ENCODE assay signal across 8 cellular contexts in genomic region chr14:44961730-44962572, GRCh38. TPM values are rescaled to one million over a fixed set of nuclear protein-coding genes. Genes with fewer than 3 reads are reported as not detected.
DNase-seq lines count a peak whose midpoint lies in the region; ATAC-seq and TF ChIP-seq lines count a peak whose summit lies in the region.

Gene KLHL28, minus strand, starts transcription at chr14:44961947. Its CDS starts 16,019 bp downstream, at chr14:44945928.
Gene TOGARAM1, plus strand, starts transcription at chr14:44962190. Its CDS starts 232 bp downstream, at chr14:44962422.

- TF ChIP-seq POLR2A in ovary (IDR thresholded peaks at IDR 0.05) = peak; percentile 79
- peak; percentile 65 to 95 for TF ChIP-seq POLR2A in thyroid gland (IDR thresholded peaks at IDR 0.05)

- peak within 1 kb of the TSS; percentile 64 for H3K27ac Mint-ChIP-seq in activated naive CD8-positive, alpha-beta T cell

- peak; percentile 87 for DNase-seq in GM10266 (ENCODE audit: extremely low spot score)
- peak; percentile 100 for DNase-seq in NCI-H1092 treated with DMSO at 0.1 percent for 48 hours (lab: John Stamatoyannopoulos, UW)
- DNase-seq in Right ventricle myocardium inferior (ENCODE audit: missing footprints) = peak; percentile 97
- peak; percentile 96 to 99 (median 97) for DNase-seq in ovary
- DNase-seq in thyroid gland = peak; percentile 99

- H3K4me1 Mint-ChIP-seq in activated naive CD8-positive, alpha-beta T cell (ENCODE audit: low read depth) = peaks cover 46% of the 10 kb centered on the region

- no peaks in the 10 kb centered on the region for H3K27me3 ChIP-seq in ovary
- H3K27me3 ChIP-seq in thyroid gland = no peaks in the 10 kb centered on the region

- no peaks in the 10 kb centered on the region for H3K36me3 ChIP-seq in ovary
- H3K36me3 ChIP-seq in thyroid gland = no peaks in the 10 kb centered on the region

- intact Hi-C loops in Right ventricle myocardium inferior (cut with DNase I) = loop anchor here (1.0 to 5.0 kb wide), 4 partner anchors 50 to 172 kb away; partner anchors contain the start of genes FKBP3 and PRPF39
- intact Hi-C loops in ovary (cut with DNase I) = loop anchor here in 1 of 4 donors (2.0 to 5.0 kb wide), 2 partner anchors 123 to 175 kb away; partner anchors contain the start of genes FANCM and PRPF39
- intact Hi-C loops in thyroid gland (cut with DNase I) = loop anchor here (5.0 kb wide), 1 partner anchor 170 kb away; the partner anchor contains the start of gene FKBP3

- ATAC-seq in HG02623 (IDR thresholded peaks at IDR 0.05; ENCODE audit: unreplicated experiment) (peak; percentile 88), SK-N-SH treated with all-trans-retinoic acid at 6 μM for 48 hours (peak; percentile 89), Right ventricle myocardium inferior (peak; percentile 98)

- WGBS in ovary, 3 donors = 0 to 1% (median 1%) methylated on average over 42 of the region's 42 CpGs
- WGBS in thyroid gland, 2 donors = 0 to 1% methylated on average over 36 to 42 of the region's 42 CpGs

- no peaks in the 10 kb centered on the region for H3K27me3 Mint-ChIP-seq in activated naive CD8-positive, alpha-beta T cell

- peaks cover 21% of the 10 kb centered on the region for H3K36me3 Mint-ChIP-seq in activated naive CD8-positive, alpha-beta T cell

- peak; percentile 37 for TF ChIP-seq EP300 in ovary (IDR thresholded peaks at IDR 0.05)

- peaks cover 14% of the 10 kb centered on the region for H3K9me3 Mint-ChIP-seq in activated naive CD8-positive, alpha-beta T cell (ENCODE audit: low read depth)

- H3K4me3 ChIP-seq in ovary = peak within 1 kb of the TSS; percentile 90
- peak within 1 kb of the TSS; percentile 63 to 86 (median 83) for H3K4me3 ChIP-seq in thyroid gland (replicated peaks in 1 of 3)

- peaks cover 8% of the 10 kb centered on the region for H3K4me1 ChIP-seq in ovary (ENCODE audit: insufficient read depth)
- H3K4me1 ChIP-seq in thyroid gland = peaks cover 19 to 43% of the 10 kb centered on the region in 2 donors

- H3K9me3 ChIP-seq in ovary (no peaks in the 10 kb centered on the region), thyroid gland (no peaks in the 10 kb centered on the region)

- H3K27ac ChIP-seq in ovary (peak within 1 kb of the TSS; percentile 51 to 88), thyroid gland (peak within 1 kb of the TSS; percentile 80 to 87 (median 80))

- TF ChIP-seq CTCF in GM10266 (IDR thresholded peaks at IDR 0.05; ENCODE audit: control insufficient read depth, insufficient read depth, low read depth, missing control alignments) (no peak), ovary (IDR thresholded peaks at IDR 0.05) (no peak), thyroid gland (IDR thresholded peaks at IDR 0.05) (no peak)

- H3K4me3 Mint-ChIP-seq in activated naive CD8-positive, alpha-beta T cell = no peak within 1 kb of the TSS

TF ChIP-seq in SK-N-SH treated with all-trans-retinoic acid at 6 μM for 48 hours, 23 proteins besides CTCF, POLR2A, EP300 and RAD21:
- TF ChIP-seq PATZ1 (CRISPR knock-in tag; IDR thresholded peaks at IDR 0.05; ENCODE audit: borderline replicate concordance) (no peak), GLIS3 (CRISPR knock-in tag; IDR thresholded peaks at IDR 0.05) (no peak), ESRRG (CRISPR knock-in tag; IDR thresholded peaks at IDR 0.05) (no peak)

RNA-seq across cellular contexts. Expression of gene KLHL28, which starts in this region (rescaled TPM):
- total RNA-seq in Right ventricle myocardium inferior (13.0 TPM), ovary (10 to 100 TPM in 6 of 7 donors, 1 to 10 TPM in 1; 9.3 to 16.4 (median 15.6) TPM), thyroid gland (10 to 100 TPM; 12.0 to 21.0 (median 13.3) TPM)
- polyA plus RNA-seq in ovary = 1 to 10 TPM; 4.4 to 6.6 TPM

RNA-seq across cellular contexts. Expression of gene TOGARAM1, which starts in this region (rescaled TPM):
- total RNA-seq in Right ventricle myocardium inferior (20.5 TPM), ovary (10 to 100 TPM; 17.8 to 28.3 (median 21.8) TPM), thyroid gland (10 to 100 TPM; 30.3 to 54.8 (median 36.2) TPM)
- 10 to 100 TPM in 1 of 2 donors, 1 to 10 TPM in 1; 8.4 to 18.4 TPM for polyA plus RNA-seq in ovary

Comparison
In these comparisons a context has a peak if more than half of its experiments do, and no peak if none do; other contexts are left out.
1. Peak in every context shown above with its lines: DNase-seq, ATAC-seq, H3K4me3 ChIP-seq and H3K27ac ChIP-seq.